In the genomic region with DNA sequence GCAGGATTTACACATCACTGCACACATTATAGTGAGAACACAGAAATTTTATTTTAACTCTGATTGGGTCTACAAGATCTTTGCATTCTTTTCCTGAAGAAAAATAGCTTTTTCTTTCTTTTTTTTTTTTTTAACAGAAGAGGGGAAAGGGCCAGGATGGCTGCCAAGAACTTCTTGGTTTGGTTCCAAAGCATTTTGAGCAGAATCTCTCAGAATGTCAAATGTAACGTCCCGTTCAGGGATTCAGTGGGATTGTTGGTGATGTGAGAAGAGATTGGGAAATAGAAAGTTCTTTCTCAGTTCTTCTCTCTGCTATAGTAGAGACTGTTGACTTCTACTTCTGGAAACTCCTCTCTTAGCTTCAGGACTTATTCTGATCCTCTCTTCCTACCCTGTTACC, we compare ENCODE assay signal across 9 cellular contexts.
DNase-seq lines count a peak whose midpoint lies in the region; ATAC-seq, FAIRE-seq and TF ChIP-seq lines count a peak whose summit lies in the region.
"Had no signal": no experiment of that assay in that cellular context is flagged by ENCODE, and none has a peak within 500 bp of the region (broad histone marks: within the 10 kb centered on the region; RNA-seq: fewer than 3 reads in every experiment).

No MANE protein-coding gene starts in this region.

- H3K27me3 Mint-ChIP-seq in CD8-positive, alpha-beta T cell (ENCODE audit: low read depth) = peaks cover 13% of the 10 kb centered on the region

- no peaks in the 10 kb centered on the region for H3K9me3 Mint-ChIP-seq in CD8-positive, alpha-beta T cell
- no peaks in the 10 kb centered on the region for H3K9me3 Mint-ChIP-seq in activated naive CD4-positive, alpha-beta T cell treated with anti-CD3 and anti-CD28 coated beads, Interleukin-2, amount 50 U/mL, for 72 hours

- POLR2A ChIA-PET in CD8-positive, alpha-beta T cell (lab: Charles Lee) = no interaction called here

- H3K36me3 ChIP-seq in vagina = no peaks in the 10 kb centered on the region
- no peaks in the 10 kb centered on the region for H3K36me3 ChIP-seq in CD8-positive, alpha-beta T cell (ENCODE audit: insufficient read depth, low read length)

- H3K4me3 ChIP-seq in vagina = no peak overlapping the region
- no peak overlapping the region for H3K4me3 ChIP-seq in CD8-positive, alpha-beta T cell (ENCODE audit: low read depth, low read length)
- H3K4me3 ChIP-seq: A549 had no signal

- peaks cover 15% of the 10 kb centered on the region for H3K4me1 Mint-ChIP-seq in CD8-positive, alpha-beta T cell (ENCODE audit: low read depth)

- no peak for TF ChIP-seq CTCF in vagina (IDR thresholded peaks at IDR 0.05)
- TF ChIP-seq CTCF in CD8-positive, alpha-beta T cell (IDR thresholded peaks at IDR 0.05) = no peak

- no peak overlapping the region for H3K4me3 Mint-ChIP-seq in CD8-positive, alpha-beta T cell

- TF ChIP-seq POLR2A in vagina (IDR thresholded peaks at IDR 0.05) = no peak
- TF ChIP-seq POLR2A in GM12891 (IDR thresholded peaks at IDR 0.05; ENCODE audit: low read depth, low read length) = no peak

- peak overlapping the region; percentile 65 for H3K27ac ChIP-seq in vagina
- no peak overlapping the region for H3K27ac ChIP-seq in CD8-positive, alpha-beta T cell (ENCODE audit: low read depth, low read length)
- H3K27ac ChIP-seq: A549 had no signal

- DNase-seq in NCI-H1694 (lab: John Stamatoyannopoulos, UW) (peak; percentile 10), NCI-H1694 treated with DMSO at 0.1 percent for 48 hours (lab: John Stamatoyannopoulos, UW) (no peak), amniotic epithelial cell (ENCODE audit: low read depth) (peak; percentile 73), left lobe of liver (ENCODE audit: low spot score) (no peak), vagina (ENCODE audit: extremely low spot score in 2 of 2) (no peak), GM12891 (ENCODE audit: insufficient read length, low spot score) (no peak)
- DNase-seq in CD8-positive, alpha-beta T cell = no peak
- no peak for DNase-seq in activated naive CD4-positive, alpha-beta T cell treated with anti-CD3 and anti-CD28 coated beads, Interleukin-2, amount 50 U/mL, for 72 hours (ENCODE audit: low spot score in 2 of 2)

- H3K36me3 Mint-ChIP-seq in CD8-positive, alpha-beta T cell = no peaks in the 10 kb centered on the region
- peaks cover 0 to 4% of the 10 kb centered on the region in 2 donors for H3K36me3 Mint-ChIP-seq in activated naive CD4-positive, alpha-beta T cell treated with anti-CD3 and anti-CD28 coated beads, Interleukin-2, amount 50 U/mL, for 72 hours

- no peak for FAIRE-seq in GM12891 (lab: Jason Lieb, UNC)
- FAIRE-seq: A549 had no signal

- H3K4me1 ChIP-seq in vagina = peaks cover 14% of the 10 kb centered on the region
- H3K4me1 ChIP-seq in CD8-positive, alpha-beta T cell (ENCODE audit: insufficient read depth, low read length) = peaks cover 10% of the 10 kb centered on the region

- no peaks in the 10 kb centered on the region for H3K9me3 ChIP-seq in vagina
- no peaks in the 10 kb centered on the region for H3K9me3 ChIP-seq in CD8-positive, alpha-beta T cell (ENCODE audit: low read length)
- H3K9me3 ChIP-seq: A549 had no signal

- ATAC-seq in left lobe of liver = peak; percentile 49
- ATAC-seq in CD8-positive, alpha-beta T cell = no peak
- no peak for ATAC-seq in activated naive CD4-positive, alpha-beta T cell treated with anti-CD3 and anti-CD28 coated beads, Interleukin-2, amount 50 U/mL, for 72 hours

- H3K27ac Mint-ChIP-seq in CD8-positive, alpha-beta T cell = no peak overlapping the region
- no peak overlapping the region for H3K27ac Mint-ChIP-seq in activated naive CD4-positive, alpha-beta T cell treated with anti-CD3 and anti-CD28 coated beads, Interleukin-2, amount 50 U/mL, for 72 hours

- no peaks in the 10 kb centered on the region for H3K27me3 ChIP-seq in vagina
- no peaks in the 10 kb centered on the region for H3K27me3 ChIP-seq in CD8-positive, alpha-beta T cell (ENCODE audit: insufficient read depth, low read length)

- CTCF ChIA-PET in CD8-positive, alpha-beta T cell (lab: Charles Lee) = no interaction called here

- intact Hi-C loops in vagina (cut with DNase I) = no loop called here
- intact Hi-C loops in CD8-positive, alpha-beta T cell (cut with DNase I, micrococcal nuclease) = no loop called here

TF ChIP-seq in GM12891, 5 proteins besides CTCF, POLR2A, EP300 and RAD21:
- TF ChIP-seq SPI1 (IDR thresholded peaks at IDR 0.05; ENCODE audit: low read depth, low read length) (no peak), POU2F2 (IDR thresholded peaks at IDR 0.05; ENCODE audit: low read depth, low read length) (no peak), TAF1 (IDR thresholded peaks at IDR 0.05; ENCODE audit: low read depth, low read length) (no peak), POLR2AphosphoS5 (IDR thresholded peaks at IDR 0.05; ENCODE audit: low read depth, low read length) (no peak), PAX5 (IDR thresholded peaks at IDR 0.05; ENCODE audit: insufficient read depth, low read length, severe bottlenecking) (no peak)

Comparison
In these comparisons a context has a peak if more than half of its experiments do, and no peak if none do; other contexts are left out.
1. DNase-seq: peak in NCI-H1694 (single experiment) and amniotic epithelial cell (single experiment); none in NCI-H1694 treated with DMSO at 0.1 percent for 48 hours (single experiment), left lobe of liver (single experiment), vagina (0 of 2), CD8-positive, alpha-beta T cell (0 of 7), activated naive CD4-positive, alpha-beta T cell treated with anti-CD3 and anti-CD28 coated beads, Interleukin-2, amount 50 U/mL, for 72 hours (0 of 2) and GM12891 (single experiment).